Comparison of ENCODE assay signal across 10 cellular contexts in the genomic region with DNA sequence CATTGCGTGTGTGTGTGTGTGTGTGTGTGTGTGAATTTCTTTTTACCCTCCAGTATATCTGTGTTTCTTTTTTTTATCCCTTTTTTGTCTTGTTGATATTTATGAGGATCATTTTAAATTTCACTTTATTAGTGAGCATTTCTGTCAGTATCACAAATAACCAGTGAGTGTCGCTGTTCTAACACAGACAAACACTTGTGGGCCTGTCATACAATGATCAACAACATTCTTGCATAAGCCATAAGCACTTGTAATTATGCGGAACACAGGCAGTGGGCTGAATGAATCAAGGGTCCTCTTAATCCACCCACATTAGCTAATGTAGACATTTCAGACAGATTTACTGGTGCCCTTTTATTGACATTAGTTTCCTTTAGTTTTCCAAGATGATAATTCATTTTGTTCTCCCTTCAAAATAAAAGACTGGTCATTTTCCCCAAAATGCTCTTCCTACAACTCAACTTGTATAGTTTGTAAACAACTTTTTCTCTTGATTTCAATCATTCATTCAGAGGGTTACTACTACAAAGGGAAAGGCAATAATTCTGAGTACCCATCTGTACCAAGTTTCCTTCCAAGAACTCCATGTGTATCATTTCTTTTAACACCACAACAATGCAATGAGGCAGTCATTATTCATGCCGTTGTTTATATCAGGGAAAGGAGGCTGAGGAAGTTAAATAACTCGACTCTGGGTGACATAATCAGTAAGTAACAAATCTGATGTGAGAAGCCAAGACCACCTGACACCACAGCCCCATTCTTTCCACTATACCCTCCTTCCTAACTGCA. TPM values are rescaled to one million over a fixed set of nuclear protein-coding genes. Genes with fewer than 3 reads are reported as not detected.
DNase-seq lines count a peak whose midpoint lies in the region; ATAC-seq and TF ChIP-seq lines count a peak whose summit lies in the region.
"Had no signal": no experiment of that assay in that cellular context is flagged by ENCODE, and none has a peak within 500 bp of the region (broad histone marks: within the 10 kb centered on the region; RNA-seq: fewer than 3 reads in every experiment).

No MANE protein-coding gene starts in this region.

- no peak overlapping the region for H3K4me3 Mint-ChIP-seq in endodermal cell
- H3K4me3 Mint-ChIP-seq: T-helper 1 cell treated with Interleukin-12 subunit alpha and Interleukin-12 subunit beta and Interleukin-4 antibody, amounts not matched to agents 30 μg/mL and 1 μg/mL, for 36 hours had no signal

- no peaks in the 10 kb centered on the region for H3K9me3 Mint-ChIP-seq in endodermal cell
- H3K9me3 Mint-ChIP-seq: T-helper 1 cell treated with Interleukin-12 subunit alpha and Interleukin-12 subunit beta and Interleukin-4 antibody, amounts not matched to agents 30 μg/mL and 1 μg/mL, for 36 hours had no signal

- DNase-seq in DMS153 (lab: John Stamatoyannopoulos, UW) (peak; percentile 32), GM20000 (ENCODE audit: low spot score) (peak; percentile 29), HL-60 (ENCODE audit: low read depth in 1 of 2, low spot score in 1 of 2) (peak; percentile 36 to 54), NT2/D1 (ENCODE audit: low read depth, low spot score) (peak; percentile 18), endodermal cell (peak; percentile 55), mucosa of descending colon (peak in 1 of 3 donors; percentile 50), ureter (ENCODE audit: low spot score) (no peak), activated gamma-delta T cell treated with Interleukin-2 at 50 U/mL for 16 hours (no peak)

- 39 to 44% methylated on average over 1 to 4 of the region's 5 CpGs for WGBS in endodermal cell (ENCODE audit: insufficient coverage in 1 of 2, insufficient read length in 1 of 2), 2 experiments

- no peaks in the 10 kb centered on the region for H3K27me3 Mint-ChIP-seq in endodermal cell (ENCODE audit: insufficient read depth)

- peak; percentile 20 for TF ChIP-seq CTCF in GM20000 (IDR thresholded peaks at IDR 0.05; ENCODE audit: extremely low read depth, missing control alignments)
- peak; percentile 46 for TF ChIP-seq CTCF in HL-60 (IDR thresholded peaks at IDR 0.05; ENCODE audit: insufficient read depth, low read length)
- peak; percentile 84 for TF ChIP-seq CTCF in endodermal cell (conservative IDR thresholded peaks at IDR 0.05)
- TF ChIP-seq CTCF in mucosa of descending colon (IDR thresholded peaks at IDR 0.05) = no peak

- peak; percentile 56 for ATAC-seq in mucosa of descending colon

- H3K36me3 Mint-ChIP-seq in endodermal cell (ENCODE audit: low read depth) = no peaks in the 10 kb centered on the region

- intact Hi-C loops in mucosa of descending colon (cut with DNase I, micrococcal nuclease) = loop anchor here in 1 of 2 donors (10.0 kb wide), 1 partner anchor 347 kb away; no protein-coding TSS in a partner anchor

- no peaks in the 10 kb centered on the region for H3K36me3 ChIP-seq in NT2/D1 (ENCODE audit: insufficient read depth, insufficient read length, low read length)
- no peaks in the 10 kb centered on the region for H3K36me3 ChIP-seq in endodermal cell (ENCODE audit: control insufficient read depth, insufficient read depth, low read length)
- no peaks in the 10 kb centered on the region for H3K36me3 ChIP-seq in mucosa of descending colon (ENCODE audit: low read depth)

- no peak overlapping the region for H3K27ac Mint-ChIP-seq in endodermal cell
- H3K27ac Mint-ChIP-seq: T-helper 1 cell treated with Interleukin-12 subunit alpha and Interleukin-12 subunit beta and Interleukin-4 antibody, amounts not matched to agents 30 μg/mL and 1 μg/mL, for 36 hours had no signal

- H3K9me3 ChIP-seq in NT2/D1 (ENCODE audit: insufficient read depth, low read length) = no peaks in the 10 kb centered on the region
- no peaks in the 10 kb centered on the region for H3K9me3 ChIP-seq in endodermal cell (ENCODE audit: control insufficient read depth, low read length)
- no peaks in the 10 kb centered on the region for H3K9me3 ChIP-seq in mucosa of descending colon

- H3K4me3 ChIP-seq in HL-60 (replicated peaks; ENCODE audit: insufficient read depth, low read length) = no peak overlapping the region
- H3K4me3 ChIP-seq in NT2/D1 (ENCODE audit: insufficient read length, low read depth) = no peak overlapping the region
- no peak overlapping the region for H3K4me3 ChIP-seq in endodermal cell (ENCODE audit: low read length)
- H3K4me3 ChIP-seq in mucosa of descending colon = no peak overlapping the region
- H3K4me3 ChIP-seq: skin epidermis had no signal

- H3K27ac ChIP-seq in HL-60 (replicated peaks) = no peak overlapping the region
- no peak overlapping the region for H3K27ac ChIP-seq in endodermal cell (ENCODE audit: low read depth, low read length)
- H3K27ac ChIP-seq: skin epidermis had no signal

- H3K9ac ChIP-seq in NT2/D1 (ENCODE audit: insufficient read length, low read depth) = no peak overlapping the region
- H3K9ac ChIP-seq in endodermal cell (ENCODE audit: extremely low read depth, low read length, poor library complexity, severe bottlenecking) = no peak overlapping the region

- H3K27me3 ChIP-seq in HL-60 (ENCODE audit: insufficient read depth, poor library complexity, severe bottlenecking) (no peaks in the 10 kb centered on the region), NT2/D1 (ENCODE audit: insufficient read depth, insufficient read length) (no peaks in the 10 kb centered on the region), endodermal cell (ENCODE audit: control insufficient read depth, insufficient read depth, low read length, poor library complexity, severe bottlenecking) (no peaks in the 10 kb centered on the region)

- peaks cover 3% of the 10 kb centered on the region for H3K4me1 Mint-ChIP-seq in endodermal cell

- H3K4me1 ChIP-seq in NT2/D1 (ENCODE audit: insufficient read depth, insufficient read length) (no peaks in the 10 kb centered on the region), endodermal cell (ENCODE audit: control insufficient read depth, insufficient read depth, low read length) (no peaks in the 10 kb centered on the region), mucosa of descending colon (ENCODE audit: low read depth) (no peaks in the 10 kb centered on the region)

RNA-seq across cellular contexts. Expression of a gene that starts 34.6 kb away (rescaled TPM):
- total RNA-seq in endodermal cell (not detected), mucosa of descending colon (1 to 10 TPM in 1 of 3 donors, under 1 TPM in 2; 0.31 to 1.3 (median 0.35) TPM), ureter (0.55 TPM)
- 1.8 TPM for polyA plus RNA-seq in endodermal cell (2013, experiment 1 of 2)
- 2.0 TPM for polyA plus RNA-seq in endodermal cell (2013, experiment 2 of 2)

Comparison
In these comparisons a context has a peak if more than half of its experiments do, and no peak if none do; other contexts are left out.
1. DNase-seq: peak in DMS153 (single experiment), GM20000 (single experiment), HL-60 (2 of 2), NT2/D1 (single experiment) and endodermal cell (single experiment); none in ureter (single experiment) and activated gamma-delta T cell treated with Interleukin-2 at 50 U/mL for 16 hours (single experiment).